Comparison of ENCODE assay signal across 1 cellular context in genomic region chr17:49764559-49765180, GRCh38.
TF ChIP-seq lines count a peak whose summit lies in the region.

No MANE protein-coding gene starts in this region.

TF ChIP-seq in H1, 55 proteins besides CTCF, POLR2A, EP300 and RAD21:
- TF ChIP-seq RNF2 (IDR thresholded peaks at IDR 0.05; ENCODE audit: borderline replicate concordance, low read depth, low read length, missing control alignments, poor library complexity, severe bottlenecking), result no peak
- TF ChIP-seq SP2 (IDR thresholded peaks at IDR 0.05; ENCODE audit: low read length), result no peak
- TF ChIP-seq SIN3A (conservative IDR thresholded peaks at IDR 0.05 in 1 of 2, IDR thresholded peaks at IDR 0.05 in 1 of 2; ENCODE audit: low read depth in 1 of 2, low read length in 2 of 2), result no peak
- no peak for TF ChIP-seq CBX5 (IDR thresholded peaks at IDR 0.05; ENCODE audit: low read depth, low read length)
- TF ChIP-seq ZNF274 (IDR thresholded peaks at IDR 0.05; ENCODE audit: borderline replicate concordance, extremely low read depth, low read length), result no peak
- TF ChIP-seq BRCA1 (IDR thresholded peaks at IDR 0.05; ENCODE audit: low read depth, low read length), result no peak
- TF ChIP-seq BACH1 (IDR thresholded peaks at IDR 0.05; ENCODE audit: low read length), result no peak
- no peak for TF ChIP-seq CBX8 (IDR thresholded peaks at IDR 0.05; ENCODE audit: borderline replicate concordance, low read depth, low read length)
- TF ChIP-seq, protein P1, sequence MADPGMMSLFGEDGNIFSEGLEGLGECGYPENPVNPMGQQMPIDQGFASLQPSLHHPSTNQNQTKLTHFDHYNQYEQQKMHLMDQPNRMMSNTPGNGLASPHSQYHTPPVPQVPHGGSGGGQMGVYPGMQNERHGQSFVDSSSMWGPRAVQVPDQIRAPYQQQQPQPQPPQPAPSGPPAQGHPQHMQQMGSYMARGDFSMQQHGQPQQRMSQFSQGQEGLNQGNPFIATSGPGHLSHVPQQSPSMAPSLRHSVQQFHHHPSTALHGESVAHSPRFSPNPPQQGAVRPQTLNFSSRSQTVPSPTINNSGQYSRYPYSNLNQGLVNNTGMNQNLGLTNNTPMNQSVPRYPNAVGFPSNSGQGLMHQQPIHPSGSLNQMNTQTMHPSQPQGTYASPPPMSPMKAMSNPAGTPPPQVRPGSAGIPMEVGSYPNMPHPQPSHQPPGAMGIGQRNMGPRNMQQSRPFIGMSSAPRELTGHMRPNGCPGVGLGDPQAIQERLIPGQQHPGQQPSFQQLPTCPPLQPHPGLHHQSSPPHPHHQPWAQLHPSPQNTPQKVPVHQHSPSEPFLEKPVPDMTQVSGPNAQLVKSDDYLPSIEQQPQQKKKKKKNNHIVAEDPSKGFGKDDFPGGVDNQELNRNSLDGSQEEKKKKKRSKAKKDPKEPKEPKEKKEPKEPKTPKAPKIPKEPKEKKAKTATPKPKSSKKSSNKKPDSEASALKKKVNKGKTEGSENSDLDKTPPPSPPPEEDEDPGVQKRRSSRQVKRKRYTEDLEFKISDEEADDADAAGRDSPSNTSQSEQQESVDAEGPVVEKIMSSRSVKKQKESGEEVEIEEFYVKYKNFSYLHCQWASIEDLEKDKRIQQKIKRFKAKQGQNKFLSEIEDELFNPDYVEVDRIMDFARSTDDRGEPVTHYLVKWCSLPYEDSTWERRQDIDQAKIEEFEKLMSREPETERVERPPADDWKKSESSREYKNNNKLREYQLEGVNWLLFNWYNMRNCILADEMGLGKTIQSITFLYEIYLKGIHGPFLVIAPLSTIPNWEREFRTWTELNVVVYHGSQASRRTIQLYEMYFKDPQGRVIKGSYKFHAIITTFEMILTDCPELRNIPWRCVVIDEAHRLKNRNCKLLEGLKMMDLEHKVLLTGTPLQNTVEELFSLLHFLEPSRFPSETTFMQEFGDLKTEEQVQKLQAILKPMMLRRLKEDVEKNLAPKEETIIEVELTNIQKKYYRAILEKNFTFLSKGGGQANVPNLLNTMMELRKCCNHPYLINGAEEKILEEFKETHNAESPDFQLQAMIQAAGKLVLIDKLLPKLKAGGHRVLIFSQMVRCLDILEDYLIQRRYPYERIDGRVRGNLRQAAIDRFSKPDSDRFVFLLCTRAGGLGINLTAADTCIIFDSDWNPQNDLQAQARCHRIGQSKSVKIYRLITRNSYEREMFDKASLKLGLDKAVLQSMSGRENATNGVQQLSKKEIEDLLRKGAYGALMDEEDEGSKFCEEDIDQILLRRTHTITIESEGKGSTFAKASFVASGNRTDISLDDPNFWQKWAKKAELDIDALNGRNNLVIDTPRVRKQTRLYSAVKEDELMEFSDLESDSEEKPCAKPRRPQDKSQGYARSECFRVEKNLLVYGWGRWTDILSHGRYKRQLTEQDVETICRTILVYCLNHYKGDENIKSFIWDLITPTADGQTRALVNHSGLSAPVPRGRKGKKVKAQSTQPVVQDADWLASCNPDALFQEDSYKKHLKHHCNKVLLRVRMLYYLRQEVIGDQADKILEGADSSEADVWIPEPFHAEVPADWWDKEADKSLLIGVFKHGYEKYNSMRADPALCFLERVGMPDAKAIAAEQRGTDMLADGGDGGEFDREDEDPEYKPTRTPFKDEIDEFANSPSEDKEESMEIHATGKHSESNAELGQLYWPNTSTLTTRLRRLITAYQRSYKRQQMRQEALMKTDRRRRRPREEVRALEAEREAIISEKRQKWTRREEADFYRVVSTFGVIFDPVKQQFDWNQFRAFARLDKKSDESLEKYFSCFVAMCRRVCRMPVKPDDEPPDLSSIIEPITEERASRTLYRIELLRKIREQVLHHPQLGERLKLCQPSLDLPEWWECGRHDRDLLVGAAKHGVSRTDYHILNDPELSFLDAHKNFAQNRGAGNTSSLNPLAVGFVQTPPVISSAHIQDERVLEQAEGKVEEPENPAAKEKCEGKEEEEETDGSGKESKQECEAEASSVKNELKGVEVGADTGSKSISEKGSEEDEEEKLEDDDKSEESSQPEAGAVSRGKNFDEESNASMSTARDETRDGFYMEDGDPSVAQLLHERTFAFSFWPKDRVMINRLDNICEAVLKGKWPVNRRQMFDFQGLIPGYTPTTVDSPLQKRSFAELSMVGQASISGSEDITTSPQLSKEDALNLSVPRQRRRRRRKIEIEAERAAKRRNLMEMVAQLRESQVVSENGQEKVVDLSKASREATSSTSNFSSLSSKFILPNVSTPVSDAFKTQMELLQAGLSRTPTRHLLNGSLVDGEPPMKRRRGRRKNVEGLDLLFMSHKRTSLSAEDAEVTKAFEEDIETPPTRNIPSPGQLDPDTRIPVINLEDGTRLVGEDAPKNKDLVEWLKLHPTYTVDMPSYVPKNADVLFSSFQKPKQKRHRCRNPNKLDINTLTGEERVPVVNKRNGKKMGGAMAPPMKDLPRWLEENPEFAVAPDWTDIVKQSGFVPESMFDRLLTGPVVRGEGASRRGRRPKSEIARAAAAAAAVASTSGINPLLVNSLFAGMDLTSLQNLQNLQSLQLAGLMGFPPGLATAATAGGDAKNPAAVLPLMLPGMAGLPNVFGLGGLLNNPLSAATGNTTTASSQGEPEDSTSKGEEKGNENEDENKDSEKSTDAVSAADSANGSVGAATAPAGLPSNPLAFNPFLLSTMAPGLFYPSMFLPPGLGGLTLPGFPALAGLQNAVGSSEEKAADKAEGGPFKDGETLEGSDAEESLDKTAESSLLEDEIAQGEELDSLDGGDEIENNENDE (IDR thresholded peaks at IDR 0.05; ENCODE audit: insufficient replicate concordance, low read length), result no peak
- TF ChIP-seq, protein P2, sequence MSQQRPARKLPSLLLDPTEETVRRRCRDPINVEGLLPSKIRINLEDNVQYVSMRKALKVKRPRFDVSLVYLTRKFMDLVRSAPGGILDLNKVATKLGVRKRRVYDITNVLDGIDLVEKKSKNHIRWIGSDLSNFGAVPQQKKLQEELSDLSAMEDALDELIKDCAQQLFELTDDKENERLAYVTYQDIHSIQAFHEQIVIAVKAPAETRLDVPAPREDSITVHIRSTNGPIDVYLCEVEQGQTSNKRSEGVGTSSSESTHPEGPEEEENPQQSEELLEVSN (IDR thresholded peaks at IDR 0.05), result no peak
- no peak for TF ChIP-seq POU5F1 (IDR thresholded peaks at IDR 0.05; ENCODE audit: low read depth, low read length)
- TF ChIP-seq POLR2AphosphoS5 (IDR thresholded peaks at IDR 0.05; ENCODE audit: low read depth, low read length), result no peak
